8 cellular contexts compared by ENCODE assay signal in the genomic region with DNA sequence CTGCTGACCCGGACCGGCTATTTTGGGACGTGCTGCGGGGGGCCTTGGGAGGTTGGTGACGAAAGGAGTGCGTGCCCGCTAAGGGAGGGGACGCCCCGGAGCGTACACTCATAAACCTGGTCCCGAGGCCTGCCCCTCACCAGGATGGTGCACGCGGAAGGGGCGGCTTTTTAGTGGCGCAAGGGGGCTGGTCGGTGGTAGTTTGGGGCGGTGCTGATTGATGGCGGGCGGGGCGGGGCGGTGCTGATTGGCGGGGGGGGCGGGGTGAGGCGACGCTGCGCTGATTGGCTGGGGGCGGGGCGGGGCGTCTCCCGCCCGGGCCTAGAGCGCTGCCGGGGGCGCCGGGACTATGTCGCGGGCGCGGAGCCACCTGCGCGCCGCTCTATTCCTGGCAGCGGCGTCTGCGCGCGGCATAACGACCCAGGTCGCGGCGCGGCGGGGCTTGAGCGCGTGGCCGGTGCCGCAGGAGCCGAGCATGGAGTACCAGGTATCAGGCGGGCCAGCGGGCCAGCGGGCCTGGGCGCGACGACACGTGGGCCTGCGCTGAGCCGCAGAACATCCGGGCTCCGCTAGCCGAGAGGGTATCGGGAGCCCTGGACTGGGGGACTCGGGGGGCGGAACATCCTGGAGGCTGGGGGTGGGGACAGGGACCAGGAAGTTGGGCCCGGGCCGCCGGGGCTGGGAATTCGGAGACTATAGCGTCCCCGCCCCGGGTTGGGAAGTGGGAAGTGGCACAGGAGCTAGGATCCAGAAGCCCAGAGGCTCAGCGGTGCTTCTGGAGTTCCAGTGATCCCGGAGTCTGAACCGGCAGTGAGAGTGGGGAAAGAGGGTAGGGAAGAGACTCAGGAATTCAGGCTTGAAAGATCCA. TPM values are rescaled to one million over a fixed set of nuclear protein-coding genes. Genes with fewer than 3 reads are reported as not detected.
A peak's percentile ranks its signal among the peaks of the same experiment; 100 is the strongest.
DNase-seq lines count a peak whose midpoint lies in the region; ATAC-seq lines count a peak whose summit lies in the region.

FPGS (plus strand) TSS at position 307 of the 868 bp plus-strand sequence; CDS start at position 350, 43 bp downstream.

- H3K4me3 ChIP-seq in endocrine pancreas (ENCODE audit: control insufficient read depth, insufficient read depth, low read length), result peak within 1 kb of the TSS; percentile 45

- H3K4me1 Mint-ChIP-seq in activated CD8-positive, alpha-beta memory T cell treated with anti-CD3 and anti-CD28 coated beads, Interleukin-2, amount 10 ng/mL, durations not matched to agents 7 days and 5 days, result peaks cover 24% of the 10 kb centered on the region

- peak within 1 kb of the TSS; percentile 94 for H3K27ac Mint-ChIP-seq in activated CD8-positive, alpha-beta memory T cell treated with anti-CD3 and anti-CD28 coated beads, Interleukin-2, amount 10 ng/mL, durations not matched to agents 7 days and 5 days

- H3K27me3 ChIP-seq in endocrine pancreas (ENCODE audit: control insufficient read depth, insufficient read depth, low read length), result no peaks in the 10 kb centered on the region

- peak; percentile 67 for ATAC-seq in GM19455 (IDR thresholded peaks at IDR 0.05; ENCODE audit: unreplicated experiment)
- peak; percentile 88 for ATAC-seq in activated CD8-positive, alpha-beta memory T cell treated with anti-CD3 and anti-CD28 coated beads, Interleukin-2, amount 10 ng/mL, durations not matched to agents 7 days and 5 days

- no peaks in the 10 kb centered on the region for H3K27me3 Mint-ChIP-seq in activated CD8-positive, alpha-beta memory T cell treated with anti-CD3 and anti-CD28 coated beads, Interleukin-2, amount 10 ng/mL, durations not matched to agents 7 days and 5 days

- H3K9me3 ChIP-seq in endocrine pancreas (ENCODE audit: control insufficient read depth, low read length), result no peaks in the 10 kb centered on the region

- no peaks in the 10 kb centered on the region for H3K4me1 ChIP-seq in endocrine pancreas (ENCODE audit: control insufficient read depth, insufficient read depth, low read length)

- H3K9ac ChIP-seq in endocrine pancreas (ENCODE audit: control insufficient read depth, insufficient read depth, low read length), result peak within 1 kb of the TSS; percentile 50

- CTCF ChIA-PET in activated CD8-positive, alpha-beta memory T cell treated with anti-CD3 and anti-CD28 coated beads, Interleukin-2, amount 10 ng/mL, durations not matched to agents 7 days and 5 days (lab: Charles Lee), result interaction anchor here (1.0 to 5.3 kb wide), 6 partner anchors 17 to 101 kb away, joined by 3 to 30 read pairs (median 6); partner anchors contain the start of genes CDK9 and TOR2A

- H3K36me3 Mint-ChIP-seq in activated CD8-positive, alpha-beta memory T cell treated with anti-CD3 and anti-CD28 coated beads, Interleukin-2, amount 10 ng/mL, durations not matched to agents 7 days and 5 days, result peaks cover 7% of the 10 kb centered on the region

- DNase-seq in CMK (ENCODE audit: low read depth), result peak; percentile 75
- peak; percentile 69 for DNase-seq in HPDE6-E6E7 (ENCODE audit: extremely low spot score)
- DNase-seq in NOMO-1 treated with DMSO at 0.1 percent for 48 hours (lab: John Stamatoyannopoulos, UW; ENCODE audit: unreplicated experiment), result peak; percentile 82
- DNase-seq in activated CD8-positive, alpha-beta memory T cell treated with anti-CD3 and anti-CD28 coated beads, Interleukin-2, amount 10 ng/mL, durations not matched to agents 7 days and 5 days, result peak; percentile 90
- DNase-seq in mesenteric fat pad (ENCODE audit: low spot score), result peak; percentile 93
- DNase-seq in stimulated activated CD8-positive, alpha-beta memory T cell treated with anti-CD3 and anti-CD28 coated beads, Interleukin-15, amount 100 ng/mL, for 24 hours (ENCODE audit: low read depth), result peak; percentile 57

- peak within 1 kb of the TSS; percentile 95 for H3K4me3 Mint-ChIP-seq in activated CD8-positive, alpha-beta memory T cell treated with anti-CD3 and anti-CD28 coated beads, Interleukin-2, amount 10 ng/mL, durations not matched to agents 7 days and 5 days

- peaks cover 4% of the 10 kb centered on the region for H3K36me3 ChIP-seq in endocrine pancreas (ENCODE audit: control insufficient read depth, insufficient read depth, low read length)

- H3K9me3 Mint-ChIP-seq in activated CD8-positive, alpha-beta memory T cell treated with anti-CD3 and anti-CD28 coated beads, Interleukin-2, amount 10 ng/mL, durations not matched to agents 7 days and 5 days (ENCODE audit: low read depth), result no peaks in the 10 kb centered on the region

RNA-seq across cellular contexts. Expression of gene FPGS, which starts in this region (rescaled TPM):
- 100 to 1,000 TPM; 109 to 117 TPM for total RNA-seq in activated CD8-positive, alpha-beta memory T cell treated with anti-CD3 and anti-CD28 coated beads, Interleukin-2, amount 10 ng/mL, durations not matched to agents 7 days and 5 days
- 108 TPM for total RNA-seq in mesenteric fat pad

Comparison
In these comparisons a context has a peak if more than half of its experiments do, and no peak if none do; other contexts are left out.
1. Peak in every context shown above with its lines: DNase-seq, ATAC-seq and H3K4me3 ChIP-seq.